In the genomic region with DNA sequence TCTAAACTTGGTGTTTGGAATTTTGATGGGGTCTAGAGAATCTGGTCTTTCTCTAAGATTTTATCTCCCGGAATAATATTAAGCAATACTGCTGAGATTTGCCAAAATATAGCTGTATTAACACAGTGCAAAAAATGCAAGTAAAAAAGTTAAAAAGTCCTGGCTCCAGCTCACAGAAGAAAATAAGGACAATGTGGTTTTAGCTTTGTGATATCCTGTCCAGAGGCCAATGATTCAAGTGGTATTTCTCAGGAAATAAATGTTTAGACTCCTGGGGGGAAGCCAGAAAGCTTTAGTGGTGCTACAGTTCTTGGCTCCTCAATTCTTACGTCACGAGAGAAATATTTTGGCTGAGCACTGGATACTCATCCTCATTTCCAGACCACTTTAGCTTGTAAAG, we compare ENCODE assay signal across 12 cellular contexts. TPM values are rescaled to one million over a fixed set of nuclear protein-coding genes. Genes with fewer than 3 reads are reported as not detected.
DNase-seq lines count a peak whose midpoint lies in the region; ATAC-seq and TF ChIP-seq lines count a peak whose summit lies in the region.
"Had no signal": no experiment of that assay in that cellular context is flagged by ENCODE, and none has a peak within 500 bp of the region (broad histone marks: within the 10 kb centered on the region; RNA-seq: fewer than 3 reads in every experiment).

No MANE protein-coding gene starts in this region.

- peaks cover 8% of the 10 kb centered on the region for H3K9me3 ChIP-seq in mammary epithelial cell (replicated peaks; ENCODE audit: insufficient read depth, low read length)
- H3K9me3 ChIP-seq in thyroid gland = no peaks in the 10 kb centered on the region

- peaks cover 4% of the 10 kb centered on the region; the same call in 1 of the 2 replicates for H3K9me3 Mint-ChIP-seq in HFFc6
- peaks cover 2% of the 10 kb centered on the region for H3K9me3 Mint-ChIP-seq in activated naive CD4-positive, alpha-beta T cell treated with anti-CD3 and anti-CD28 coated beads for 36 hours

- H3K27ac Mint-ChIP-seq in HFFc6 = peak overlapping the region; percentile 84
- no peak overlapping the region for H3K27ac Mint-ChIP-seq in activated naive CD4-positive, alpha-beta T cell treated with anti-CD3 and anti-CD28 coated beads for 36 hours
- H3K27ac Mint-ChIP-seq: activated CD8-positive, alpha-beta T cell treated with anti-CD3 and anti-CD28 coated beads, Interleukin-2, amount 10 ng/mL, durations not matched to agents 7 days and 5 days had no signal

- no peak overlapping the region for H3K9ac ChIP-seq in mammary epithelial cell (ENCODE audit: insufficient read depth, low read length)

- H3K27me3 Mint-ChIP-seq in HFFc6 (ENCODE audit: insufficient read depth) = no peaks in the 10 kb centered on the region
- no peaks in the 10 kb centered on the region for H3K27me3 Mint-ChIP-seq in activated naive CD4-positive, alpha-beta T cell treated with anti-CD3 and anti-CD28 coated beads for 36 hours (ENCODE audit: low read depth)

- no peak for TF ChIP-seq POLR2A in thyroid gland (IDR thresholded peaks at IDR 0.05)

- H4K20me1 ChIP-seq in mammary epithelial cell (ENCODE audit: insufficient read depth, low read length) = no peaks in the 10 kb centered on the region

- H3K27ac ChIP-seq in mammary epithelial cell (ENCODE audit: insufficient read depth, low read depth, low read length) = no peak overlapping the region
- peak overlapping the region in 1 of 3 donors; percentile 46 for H3K27ac ChIP-seq in thyroid gland

- CTCF ChIA-PET in mammary epithelial cell (lab: Charles Lee; ENCODE audit: low non-redundant PET) = no interaction called here
- CTCF ChIA-PET in activated naive CD4-positive, alpha-beta T cell treated with anti-CD3 and anti-CD28 coated beads for 36 hours (lab: Charles Lee) = no interaction called here

- peaks cover 7% of the 10 kb centered on the region for H3K4me1 ChIP-seq in mammary epithelial cell (ENCODE audit: insufficient read depth, low read length)
- H3K4me1 ChIP-seq in thyroid gland = peaks cover 0 to 4% of the 10 kb centered on the region in 2 donors

- no peaks in the 10 kb centered on the region for H3K79me2 ChIP-seq in mammary epithelial cell (ENCODE audit: insufficient read depth, low read length)

- DNase-seq in HFFc6 (peak; percentile 82), mammary epithelial cell (peak; percentile 41), hepatic stellate cell (ENCODE audit: low spot score) (peak; percentile 5), thyroid gland (peak; percentile 2 to 13), COLO668 (lab: John Stamatoyannopoulos, UW; ENCODE audit: unreplicated experiment) (no peak), retina (no peak)
- DNase-seq in activated naive CD4-positive, alpha-beta T cell treated with anti-CD3 and anti-CD28 coated beads for 36 hours = no peak
- DNase-seq: activated CD8-positive, alpha-beta T cell treated with anti-CD3 and anti-CD28 coated beads, Interleukin-2, amount 10 ng/mL, durations not matched to agents 7 days and 5 days; NCI-H1417 treated with DMSO at 0.1 percent for 48 hours; NCI-H748 treated with DMSO at 0.1 percent for 48 hours; T-helper 1 cell had no signal

- in situ Hi-C loops in mammary epithelial cell (cut with MboI; ENCODE audit: low sequenced_read_pairs in 2 of 2) = no loop called here

- H3K4me3 ChIP-seq in mammary epithelial cell (replicated peaks in 1 of 3; ENCODE audit: insufficient read depth in 1 of 3, low read depth in 2 of 3, low read length in 3 of 3) (no peak overlapping the region), thyroid gland (replicated peaks in 1 of 3) (no peak overlapping the region)

- no peaks in the 10 kb centered on the region for H3K36me3 ChIP-seq in mammary epithelial cell (ENCODE audit: insufficient read depth, low read length)
- H3K36me3 ChIP-seq in thyroid gland = no peaks in the 10 kb centered on the region

- TF ChIP-seq CTCF in HFFc6 (IDR thresholded peaks at IDR 0.05) (no peak), mammary epithelial cell (conservative IDR thresholded peaks at IDR 0.05 in 1 of 2, IDR thresholded peaks at IDR 0.05 in 1 of 2; ENCODE audit: extremely low read depth in 1 of 2, insufficient read depth in 1 of 2, low read depth in 1 of 2, low read length in 2 of 2) (no peak), thyroid gland (IDR thresholded peaks at IDR 0.05) (no peak)

- H3K4me1 Mint-ChIP-seq in HFFc6 (ENCODE audit: low read depth) = peaks cover 59% of the 10 kb centered on the region
- H3K4me1 Mint-ChIP-seq in activated naive CD4-positive, alpha-beta T cell treated with anti-CD3 and anti-CD28 coated beads for 36 hours (ENCODE audit: low read depth) = no peaks in the 10 kb centered on the region

- H3K27me3 ChIP-seq in mammary epithelial cell (ENCODE audit: insufficient read depth, low read length) (no peaks in the 10 kb centered on the region), thyroid gland (no peaks in the 10 kb centered on the region)

- ATAC-seq in HG03565 (IDR thresholded peaks at IDR 0.05; ENCODE audit: unreplicated experiment) = no peak
- ATAC-seq: activated CD8-positive, alpha-beta T cell treated with anti-CD3 and anti-CD28 coated beads, Interleukin-2, amount 10 ng/mL, durations not matched to agents 7 days and 5 days had no signal

- dilution Hi-C loops in mammary epithelial cell (cut with HindIII; ENCODE audit: low sequenced_read_pairs) = no loop called here

- H2AFZ ChIP-seq in mammary epithelial cell (ENCODE audit: low read depth, low read length) = no peak overlapping the region

- no TSS peak for BruUV-seq in mammary epithelial cell (replicated peaks; lab: Mats Ljungman, UMichigan)

- H3K4me3 Mint-ChIP-seq in HFFc6 = peak overlapping the region; percentile 76
- no peak overlapping the region for H3K4me3 Mint-ChIP-seq in activated naive CD4-positive, alpha-beta T cell treated with anti-CD3 and anti-CD28 coated beads for 36 hours
- H3K4me3 Mint-ChIP-seq: activated CD8-positive, alpha-beta T cell treated with anti-CD3 and anti-CD28 coated beads, Interleukin-2, amount 10 ng/mL, durations not matched to agents 7 days and 5 days had no signal

- peak overlapping the region; percentile 23 for H3K4me2 ChIP-seq in mammary epithelial cell (ENCODE audit: insufficient read depth, low read depth, low read length)

- peaks cover 18% of the 10 kb centered on the region; the same call in 1 of the 2 replicates for H3K36me3 Mint-ChIP-seq in HFFc6 (ENCODE audit: low read depth)
- H3K36me3 Mint-ChIP-seq in activated naive CD4-positive, alpha-beta T cell treated with anti-CD3 and anti-CD28 coated beads for 36 hours (ENCODE audit: low read depth) = no peaks in the 10 kb centered on the region

- intact Hi-C loops in mammary epithelial cell (cut with micrococcal nuclease) (no loop called here), thyroid gland (cut with DNase I) (no loop called here)
- intact Hi-C loops in activated naive CD4-positive, alpha-beta T cell treated with anti-CD3 and anti-CD28 coated beads for 36 hours (cut with micrococcal nuclease) = no loop called here

- 58% methylated on average over 3 of the region's 3 CpGs for WGBS in mammary epithelial cell (ENCODE audit: low coverage, missing lambda C conversion rate)
- 1 to 17% methylated on average over 3 of the region's 3 CpGs for WGBS in thyroid gland, 2 donors

RNA-seq across cellular contexts. Expression of a gene that starts 40.9 kb away (rescaled TPM):
- total RNA-seq in HFFc6 (2021; fragmentation: NEBNext Ultra II Directional; extraction: Animal tissue kit (Norgen Biotek cat#: 25700)) = 1 to 10 TPM; 6.6 to 9.5 (median 7.3) TPM
- total RNA-seq in mammary epithelial cell = 1 to 10 TPM in 1 of 2 donors, under 1 TPM in 1; 0.17 to 5.7 TPM
- polyA plus RNA-seq in mammary epithelial cell = 2.9 TPM
- polyA minus RNA-seq in mammary epithelial cell = not detected
- total RNA-seq in thyroid gland = 1 to 10 TPM in 3 of 4 donors, not detected in 1; 1.1 to 3.8 (median 1.2) TPM
- total RNA-seq in activated naive CD4-positive, alpha-beta T cell treated with anti-CD3 and anti-CD28 coated beads for 36 hours = not detected
- total RNA-seq: activated CD8-positive, alpha-beta T cell treated with anti-CD3 and anti-CD28 coated beads, Interleukin-2, amount 10 ng/mL, durations not matched to agents 7 days and 5 days had no signal

Comparison
In these comparisons a context has a peak if more than half of its experiments do, and no peak if none do; other contexts are left out.
1. DNase-seq: peak in HFFc6 (single experiment), mammary epithelial cell (single experiment), hepatic stellate cell (single experiment) and thyroid gland (2 of 2); none in COLO668 (single experiment), activated naive CD4-positive, alpha-beta T cell treated with anti-CD3 and anti-CD28 coated beads for 36 hours (single experiment) and retina (single experiment).